Comparison of ENCODE assay signal across 20 cellular contexts in the genomic region with DNA sequence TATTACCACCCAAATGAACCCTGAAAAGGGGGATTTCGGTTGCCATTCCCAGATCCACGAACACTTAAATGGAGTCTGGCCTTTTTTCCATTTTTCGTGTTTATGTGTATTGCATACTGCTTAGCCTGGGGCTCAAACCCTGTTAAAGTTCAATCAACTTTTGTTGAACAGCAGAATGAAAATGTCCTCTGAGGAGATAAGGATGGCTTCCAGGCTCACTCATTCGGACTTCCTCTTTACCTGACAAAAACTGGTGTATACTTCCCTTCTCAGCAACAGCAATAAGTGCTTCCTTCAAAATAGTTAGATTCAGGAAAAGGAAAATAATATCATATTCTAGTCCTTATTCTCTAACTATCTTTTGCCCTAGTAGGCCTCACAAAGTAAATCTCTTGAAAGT.
"Had no signal": no experiment of that assay in that cellular context is flagged by ENCODE, and none has a peak within 500 bp of the region (broad histone marks: within the 10 kb centered on the region; RNA-seq: fewer than 3 reads in every experiment).

No MANE protein-coding gene starts in this region.

- H3K36me3 ChIP-seq: thyroid gland, WERI-Rb-1 had no signal

- H3K4me3 ChIP-seq: mucosa of descending colon, thyroid gland had no signal

- H3K9ac ChIP-seq: parathyroid adenoma had no signal

- H3K9me3 ChIP-seq: mucosa of descending colon, thyroid gland had no signal

- H3K27me3 ChIP-seq: thyroid gland had no signal

- DNase-seq: activated CD4-positive, alpha-beta T cell treated with anti-CD3 and anti-CD28 coated beads, Interleukin-2, amount 50 U/mL, for 1 hour; activated CD4-positive, CD25-positive, alpha-beta regulatory T cell treated with anti-CD3 and anti-CD28 coated beads, Interleukin-2, amount 50 U/mL, for 72 hours; activated CD8-positive, alpha-beta T cell treated with anti-CD3 and anti-CD28 coated beads, Interleukin-2, amount 10 ng/mL, durations not matched to agents 7 days and 5 days; activated gamma-delta T cell; activated naive CD4-positive, alpha-beta T cell treated with anti-CD3 and anti-CD28 coated beads, Interleukin-2, amount 50 U/mL, for 16 hours; activated naive CD8-positive, alpha-beta T cell treated with anti-CD3 and anti-CD28 coated beads, Interleukin-2, amount 50 U/mL, for 24 hours; caudate nucleus; dermis blood vessel endothelial cell; effector CD8-positive, alpha-beta T cell; foreskin melanocyte; glutamatergic neuron; hippocampal formation; mucosa of descending colon; nucleus accumbens; stimulated activated CD4-positive, alpha-beta T cell treated with anti-CD3 and anti-CD28 coated beads, Interleukin-4, amount 100 ng/mL, for 24 hours; stimulated activated naive CD4-positive, alpha-beta T cell treated with Interleukin-2 at 50 U/mL for 16 hours; T-helper 2 cell; thyroid gland; WERI-Rb-1 had no signal

- ATAC-seq: activated CD8-positive, alpha-beta T cell treated with anti-CD3 and anti-CD28 coated beads, Interleukin-2, amount 10 ng/mL, durations not matched to agents 7 days and 5 days; activated naive CD8-positive, alpha-beta T cell treated with anti-CD3 and anti-CD28 coated beads, Interleukin-2, amount 50 U/mL, for 24 hours had no signal

- H3K79me2 ChIP-seq: parathyroid adenoma had no signal

- H3K27ac ChIP-seq: parathyroid adenoma, thyroid gland, WERI-Rb-1 had no signal
